1 cellular context compared by ENCODE assay signal in genomic region chr4:32002037-32002747, GRCh38.
TF ChIP-seq lines count a peak whose summit lies in the region.

No MANE protein-coding gene starts in this region.

TF ChIP-seq in K562, 482 proteins besides CTCF, POLR2A, EP300 and RAD21 (continued from another document):
- TF ChIP-seq ZBTB11 (CRISPR knock-in tag; IDR thresholded peaks at IDR 0.05) = 0 out of 6 replicates have a peak, but pooled peaks of 1 of the 3 experiments have one; percentile 41
- peak; percentile 94 for TF ChIP-seq SMARCA4 (IDR thresholded peaks at IDR 0.05)
- peak; percentile 87 for TF ChIP-seq STAT5A (IDR thresholded peaks at IDR 0.05; ENCODE audit: borderline replicate concordance, low read length)
- peak; percentile 94 for TF ChIP-seq DPF2 (IDR thresholded peaks at IDR 0.05)
- no peak for TF ChIP-seq CEBPZ (IDR thresholded peaks at IDR 0.05; ENCODE audit: borderline replicate concordance, low read depth, low read length)
- no peak for TF ChIP-seq ETV5 (CRISPR knock-in tag; IDR thresholded peaks at IDR 0.05; ENCODE audit: low read depth)
- no peak for TF ChIP-seq ZBTB7A (IDR thresholded peaks at IDR 0.05; ENCODE audit: borderline replicate concordance, control insufficient read depth, low read depth, low read length)
- peak in 1 of 2 experiments; percentile 90; a peak in 2 of 4 replicates for TF ChIP-seq TBL1XR1 (IDR thresholded peaks at IDR 0.05; ENCODE audit: low read length in 2 of 2)
- TF ChIP-seq NR2F6 (CRISPR knock-in tag; IDR thresholded peaks at IDR 0.05) = 0 out of 2 replicates have a peak, but pooled peaks have one; percentile 70
- no peak for TF ChIP-seq PHF20 (IDR thresholded peaks at IDR 0.05; ENCODE audit: partially characterized antibody)
- peak; percentile 27; the same call in 1 of the 2 replicates for TF ChIP-seq MAFG (tag; conservative IDR thresholded peaks at IDR 0.05)
- no peak for TF ChIP-seq FOXP1 (CRISPR knock-in tag; IDR thresholded peaks at IDR 0.05)
- TF ChIP-seq MAZ (CRISPR knock-in tag; conservative IDR thresholded peaks at IDR 0.05 in 1 of 2, IDR thresholded peaks at IDR 0.05 in 1 of 2) = 0 out of 4 replicates have a peak, but pooled peaks of 1 of the 2 experiments have one; percentile 30
- no peak for TF ChIP-seq PRMT5 (CRISPR knock-in tag; IDR thresholded peaks at IDR 0.05)
- peak; percentile 65 to 89 for TF ChIP-seq TRIM24 (IDR thresholded peaks at IDR 0.05)
- TF ChIP-seq HDAC2 (IDR thresholded peaks at IDR 0.05) = 0 out of 2 replicates have a peak, but pooled peaks have one; percentile 41
- TF ChIP-seq HDAC6 (IDR thresholded peaks at IDR 0.05; ENCODE audit: low read depth, low read length) = no peak
- TF ChIP-seq VEZF1 (CRISPR knock-in tag; IDR thresholded peaks at IDR 0.05) = 0 out of 2 replicates have a peak, but pooled peaks have one; percentile 23
- peak in 1 of 2 experiments; percentile 47; a peak in 2 of 4 replicates for TF ChIP-seq HDAC1 (IDR thresholded peaks at IDR 0.05)
- TF ChIP-seq ELK1 (CRISPR knock-in tag; IDR thresholded peaks at IDR 0.05) = no peak
- TF ChIP-seq XRCC4 (IDR thresholded peaks at IDR 0.05; ENCODE audit: extremely low read depth, insufficient read depth, insufficient read length) = no peak
- 0 out of 2 replicates have a peak, but pooled peaks have one; percentile 46 for TF ChIP-seq ATF7 (IDR thresholded peaks at IDR 0.05)
- no peak for TF ChIP-seq ZFP36 (IDR thresholded peaks at IDR 0.05; ENCODE audit: low read depth, low read length, partially characterized antibody)
- peak; percentile 52 for TF ChIP-seq CREB1 (IDR thresholded peaks at IDR 0.05)
- TF ChIP-seq CREB1 (CRISPR knock-in tag; IDR thresholded peaks at IDR 0.05) = no peak
